Comparison of ENCODE assay signal across 1 cellular context in genomic region chr1:112955678-112956502, GRCh38.
TF ChIP-seq lines count a peak whose summit lies in the region.

SLC16A1 (minus strand) TSS chr1:112956196; CDS start chr1:112929308, 26,888 bp downstream.

TF ChIP-seq in HepG2, 621 proteins besides CTCF, POLR2A, EP300 and RAD21 (continued from another document and continues in another):
- TF ChIP-seq ZXDC (CRISPR knock-in tag; IDR thresholded peaks at IDR 0.05): peak; percentile 88; the same call in 1 of the 2 replicates
- 0 out of 2 replicates have a peak, but pooled peaks have one; percentile 5 for TF ChIP-seq ZNF143 (CRISPR knock-in tag; IDR thresholded peaks at IDR 0.05)
- TF ChIP-seq ZFP62 (CRISPR knock-in tag; IDR thresholded peaks at IDR 0.05): no peak
- TF ChIP-seq ZNF577 (CRISPR knock-in tag; IDR thresholded peaks at IDR 0.05; ENCODE audit: borderline replicate concordance, low read depth): no peak
- TF ChIP-seq MYNN (CRISPR knock-in tag; IDR thresholded peaks at IDR 0.05; ENCODE audit: low read depth): 0 out of 2 replicates have a peak, but pooled peaks have one; percentile 53
- TF ChIP-seq MTA3 (CRISPR knock-in tag; IDR thresholded peaks at IDR 0.05): no peak
- TF ChIP-seq CBFB (CRISPR knock-in tag; IDR thresholded peaks at IDR 0.05): peak; percentile 61
- TF ChIP-seq PAF1 (CRISPR knock-in tag; IDR thresholded peaks at IDR 0.05): no peak
- TF ChIP-seq ZNF34 (CRISPR knock-in tag; IDR thresholded peaks at IDR 0.05; ENCODE audit: borderline replicate concordance): peak; percentile 65; the same call in 1 of the 2 replicates
- TF ChIP-seq MXI1 (IDR thresholded peaks at IDR 0.05; ENCODE audit: borderline replicate concordance, low read depth, low read length): peak; percentile 95
- TF ChIP-seq HOXA9 (CRISPR knock-in tag; IDR thresholded peaks at IDR 0.05; ENCODE audit: borderline replicate concordance): no peak; the same call in 1 of the 2 replicates
- no peak; the same call in none of the 2 replicates for TF ChIP-seq ZNF343 (CRISPR knock-in tag; IDR thresholded peaks at IDR 0.05)
- peak; percentile 87 for TF ChIP-seq GATA4 (IDR thresholded peaks at IDR 0.05; ENCODE audit: borderline replicate concordance, low read depth)
- TF ChIP-seq SP5 (CRISPR knock-in tag; IDR thresholded peaks at IDR 0.05; ENCODE audit: borderline replicate concordance, low read depth): peak; percentile 29
- TF ChIP-seq ZFP91 (CRISPR knock-in tag; IDR thresholded peaks at IDR 0.05; ENCODE audit: borderline replicate concordance): peak; percentile 70; the same call in 1 of the 2 replicates
- TF ChIP-seq ZFYVE20 (CRISPR knock-in tag; IDR thresholded peaks at IDR 0.05; ENCODE audit: borderline replicate concordance, low read depth): peak; percentile 12; the same call in 1 of the 2 replicates
- TF ChIP-seq ZBTB21 (CRISPR knock-in tag; IDR thresholded peaks at IDR 0.05): peak; percentile 10; the same call in 1 of the 2 replicates
- 0 out of 2 replicates have a peak, but pooled peaks have one; percentile 44 for TF ChIP-seq NFE2L1 (CRISPR knock-in tag; IDR thresholded peaks at IDR 0.05; ENCODE audit: borderline replicate concordance)
- peak; percentile 89; the same call in 1 of the 2 replicates for TF ChIP-seq TFDP2 (CRISPR knock-in tag; IDR thresholded peaks at IDR 0.05)
- TF ChIP-seq THAP9 (CRISPR knock-in tag; IDR thresholded peaks at IDR 0.05; ENCODE audit: borderline replicate concordance): peak; percentile 73; the same call in 1 of the 2 replicates
- no peak for TF ChIP-seq ZSCAN12 (CRISPR knock-in tag; IDR thresholded peaks at IDR 0.05)
- TF ChIP-seq TBX3 (IDR thresholded peaks at IDR 0.05; ENCODE audit: borderline replicate concordance): no peak
- peak; percentile 88; the same call in 1 of the 2 replicates for TF ChIP-seq ZNF275 (CRISPR knock-in tag; IDR thresholded peaks at IDR 0.05; ENCODE audit: borderline replicate concordance)
- no peak for TF ChIP-seq STAT5B (CRISPR knock-in tag; IDR thresholded peaks at IDR 0.05)
- peak; percentile 54; the same call in 1 of the 2 replicates for TF ChIP-seq ZNF772 (CRISPR knock-in tag; IDR thresholded peaks at IDR 0.05)
- peak; percentile 89 for TF ChIP-seq AGO2 (optimal IDR thresholded peaks at IDR 0.05; ENCODE audit: low read depth, low read length)
- TF ChIP-seq ZNF788 (CRISPR knock-in tag; IDR thresholded peaks at IDR 0.05; ENCODE audit: borderline replicate concordance): peak; percentile 76; the same call in 1 of the 2 replicates
- TF ChIP-seq ZNF839 (CRISPR knock-in tag; IDR thresholded peaks at IDR 0.05; ENCODE audit: borderline replicate concordance): no peak; the same call in 1 of the 2 replicates
- peak; percentile 81 for TF ChIP-seq ZNF329 (CRISPR knock-in tag; IDR thresholded peaks at IDR 0.05; ENCODE audit: low read depth)
- peak; percentile 86 for TF ChIP-seq MTF2 (CRISPR knock-in tag; IDR thresholded peaks at IDR 0.05; ENCODE audit: borderline replicate concordance)
- peak; percentile 83 for TF ChIP-seq ZNF160 (CRISPR knock-in tag; IDR thresholded peaks at IDR 0.05)
- 0 out of 2 replicates have a peak, but pooled peaks have one; percentile 23 for TF ChIP-seq CSRNP1 (CRISPR knock-in tag; IDR thresholded peaks at IDR 0.05)
- no peak; the same call in 1 of the 2 replicates for TF ChIP-seq CEBPG (CRISPR knock-in tag; IDR thresholded peaks at IDR 0.05)
- TF ChIP-seq ZNF354B (CRISPR knock-in tag; IDR thresholded peaks at IDR 0.05): 0 out of 2 replicates have a peak, but pooled peaks have one; percentile 18
- TF ChIP-seq RBM39 (IDR thresholded peaks at IDR 0.05; ENCODE audit: low read depth, low read length, poor library complexity, severe bottlenecking): peak; percentile 93
- peak; percentile 87; the same call in 1 of the 2 replicates for TF ChIP-seq NCOA1 (CRISPR knock-in tag; IDR thresholded peaks at IDR 0.05)
- TF ChIP-seq DPF2 (CRISPR knock-in tag; IDR thresholded peaks at IDR 0.05; ENCODE audit: borderline replicate concordance, low read depth): no peak
- TF ChIP-seq ZFP90 (CRISPR knock-in tag; IDR thresholded peaks at IDR 0.05; ENCODE audit: borderline replicate concordance): peak; percentile 9; the same call in 1 of the 2 replicates
- no peak for TF ChIP-seq MLXIP (CRISPR knock-in tag; IDR thresholded peaks at IDR 0.05; ENCODE audit: borderline replicate concordance)
- no peak for TF ChIP-seq SCMH1 (CRISPR knock-in tag; IDR thresholded peaks at IDR 0.05; ENCODE audit: borderline replicate concordance)
- TF ChIP-seq BRD4 (CRISPR knock-in tag; IDR thresholded peaks at IDR 0.05): peak; percentile 40; the same call in 1 of the 2 replicates
- TF ChIP-seq THRA (CRISPR knock-in tag; IDR thresholded peaks at IDR 0.05; ENCODE audit: borderline replicate concordance): peak; percentile 54
- peak; percentile 21; the same call in 1 of the 2 replicates for TF ChIP-seq IRF9 (CRISPR knock-in tag; IDR thresholded peaks at IDR 0.05; ENCODE audit: borderline replicate concordance)
- TF ChIP-seq ZNF263 (CRISPR knock-in tag; IDR thresholded peaks at IDR 0.05): 0 out of 2 replicates have a peak, but pooled peaks have one; percentile 7
- peak; percentile 31 for TF ChIP-seq SRSF1 (optimal IDR thresholded peaks at IDR 0.05; ENCODE audit: low read depth, low read length)
- TF ChIP-seq NR2F1 (CRISPR knock-in tag; IDR thresholded peaks at IDR 0.05): peak in 1 of 2 experiments; percentile 47; a peak in 2 of 4 replicates
- no peak for TF ChIP-seq FOXJ3 (CRISPR knock-in tag; IDR thresholded peaks at IDR 0.05; ENCODE audit: borderline replicate concordance)
- TF ChIP-seq EED (CRISPR knock-in tag; IDR thresholded peaks at IDR 0.05): peak; percentile 81
